ENCODE assay signal across 8 cellular contexts in genomic region chr10:71888248-71888622, GRCh38. TPM values are rescaled to one million over a fixed set of nuclear protein-coding genes. Genes with fewer than 3 reads are reported as not detected.
DNase-seq lines count a peak whose midpoint lies in the region; ATAC-seq, FAIRE-seq and TF ChIP-seq lines count a peak whose summit lies in the region.

No MANE protein-coding gene starts in this region.

- peak overlapping the region; percentile 77 for H3K4me3 Mint-ChIP-seq in activated T-cell treated with anti-CD3 and anti-CD28 coated beads, Interleukin-2, amount 50 U/mL, for 24 hours

- no peaks in the 10 kb centered on the region for H3K36me3 Mint-ChIP-seq in activated T-cell treated with anti-CD3 and anti-CD28 coated beads, Interleukin-2, amount 50 U/mL, for 24 hours (ENCODE audit: low read depth)

- H3K4me2 ChIP-seq in HepG2 (ENCODE audit: low read depth, low read length), result peak overlapping the region; percentile 90

- WGBS in adrenal gland, 4 donors, result 20 to 33% (median 27%) methylated on average over 8 of the region's 8 CpGs
- WGBS in HepG2 (ENCODE audit: low lambda C conversion rate), result 37% methylated on average over 8 of the region's 8 CpGs
- WGBS in thyroid gland, 2 donors, result 66 to 72% methylated on average over 8 of the region's 8 CpGs

- H3K27ac Mint-ChIP-seq in activated T-cell treated with anti-CD3 and anti-CD28 coated beads, Interleukin-2, amount 50 U/mL, for 24 hours, result no peak overlapping the region

- in situ Hi-C loops in HepG2 (cut with HindIII; ENCODE audit: extremely low pct_ligation_motif_present, low pct_unique_long_range_greater_than_20kb), result no loop called here

- H2AFZ ChIP-seq in HepG2 (ENCODE audit: low read length), result no peak overlapping the region

- POLR2A ChIA-PET in HepG2 (lab: Yijun Ruan, JAX), result no interaction called here

- H3K4me3 ChIP-seq in adrenal gland, result peak overlapping the region; percentile 41 to 69 (median 56)
- peak overlapping the region in 2 of 3 experiments; percentile 24 to 69; a peak in 3 of 6 replicates for H3K4me3 ChIP-seq in HepG2 (replicated peaks in 1 of 3; ENCODE audit: insufficient read depth in 1 of 3, low read depth in 2 of 3, low read length in 3 of 3)
- peak overlapping the region in 1 of 3 donors; percentile 32 for H3K4me3 ChIP-seq in thyroid gland (replicated peaks in 1 of 3)

- peak overlapping the region; percentile 75 to 95 (median 86) for H3K27ac ChIP-seq in adrenal gland
- no peak overlapping the region for H3K27ac ChIP-seq in HepG2 (ENCODE audit: extremely low read length, insufficient read depth, low read length)
- H3K27ac ChIP-seq in thyroid gland, result peak overlapping the region in 2 of 3 donors; percentile 51

- FAIRE-seq in HepG2 (lab: Jason Lieb, UNC), result no peak

- BruUV-seq in HepG2 (replicated peaks; lab: Mats Ljungman, UMichigan), result no TSS peak

- H3K27me3 ChIP-seq in adrenal gland (no peaks in the 10 kb centered on the region), HepG2 (ENCODE audit: control insufficient read depth in 1 of 2, insufficient read depth in 2 of 2, low read length in 2 of 2) (peaks cover 3 to 30% of the 10 kb centered on the region in 2 experiments; a peak in 4 of 5 replicates), thyroid gland (no peaks in the 10 kb centered on the region)

- no peaks in the 10 kb centered on the region for H3K79me2 ChIP-seq in HepG2 (ENCODE audit: insufficient read depth, low read length)

- no peaks in the 10 kb centered on the region for H3K36me3 ChIP-seq in adrenal gland (replicated peaks in 1 of 2)
- H3K36me3 ChIP-seq in HepG2 (replicated peaks in 1 of 2; ENCODE audit: control insufficient read depth in 1 of 2, insufficient read depth in 2 of 2, low read length in 2 of 2), result no peaks in the 10 kb centered on the region
- no peaks in the 10 kb centered on the region for H3K36me3 ChIP-seq in thyroid gland

- no peaks in the 10 kb centered on the region for H3K9me3 ChIP-seq in adrenal gland (replicated peaks in 1 of 3)
- no peaks in the 10 kb centered on the region for H3K9me3 ChIP-seq in HepG2 (ENCODE audit: low read length)
- H3K9me3 ChIP-seq in thyroid gland, result no peaks in the 10 kb centered on the region

- H3K4me1 Mint-ChIP-seq in activated T-cell treated with anti-CD3 and anti-CD28 coated beads, Interleukin-2, amount 50 U/mL, for 24 hours (ENCODE audit: low read depth), result peaks cover 14% of the 10 kb centered on the region

- no peak for TF ChIP-seq RAD21 in HepG2 (CRISPR knock-in tag; IDR thresholded peaks at IDR 0.05)

- CTCF ChIA-PET in HepG2 (lab: Yijun Ruan, JAX; ENCODE audit: low intra/inter-chr PET ratio, low total read pairs), result no interaction called here

- H3K9ac ChIP-seq in HepG2 (ENCODE audit: insufficient read depth, low read depth, low read length), result no peak overlapping the region

- H3K4me1 ChIP-seq in adrenal gland (replicated peaks in 1 of 2), result peaks cover 15 to 16% of the 10 kb centered on the region in 2 donors
- peaks cover 33% of the 10 kb centered on the region for H3K4me1 ChIP-seq in HepG2 (ENCODE audit: insufficient read depth, low read length)
- H3K4me1 ChIP-seq in thyroid gland, result peaks cover 5 to 19% of the 10 kb centered on the region in 2 donors

- H3K27me3 Mint-ChIP-seq in activated T-cell treated with anti-CD3 and anti-CD28 coated beads, Interleukin-2, amount 50 U/mL, for 24 hours, result peaks cover 17% of the 10 kb centered on the region

- DNase-seq in activated T-cell treated with anti-CD3 and anti-CD28 coated beads, Interleukin-2, amount 50 U/mL, for 24 hours, result no peak
- no peak for DNase-seq in activated T-cell treated with anti-CD3 and anti-CD28 coated beads, Interleukin-2, amount 50 U/mL, for 48 hours
- peak in 1 of 7 donors; percentile 42 for DNase-seq in adrenal gland
- no peak for DNase-seq in HepG2 (ENCODE audit: low spot score)
- no peak for DNase-seq in thyroid gland
- no peak for DNase-seq in stimulated activated CD4-positive, alpha-beta T cell treated with anti-CD3 and anti-CD28 coated beads, Interleukin-2, amount 100 ng/mL, for 24 hours
- DNase-seq in stimulated activated CD8-positive, alpha-beta memory T cell treated with anti-CD3 and anti-CD28 coated beads, Interleukin-4, amount 100 ng/mL, for 48 hours, result no peak

- no peaks in the 10 kb centered on the region for H3K9me3 Mint-ChIP-seq in activated T-cell treated with anti-CD3 and anti-CD28 coated beads, Interleukin-2, amount 50 U/mL, for 24 hours

- TF ChIP-seq EP300 in HepG2 (IDR thresholded peaks at IDR 0.05; ENCODE audit: low read depth in 2 of 2, low read length in 2 of 2) (no peak), HepG2 (CRISPR knock-in tag; IDR thresholded peaks at IDR 0.05; ENCODE audit: borderline replicate concordance) (no peak)

- H4K20me1 ChIP-seq in HepG2 (ENCODE audit: insufficient read depth, low read length), result no peaks in the 10 kb centered on the region

- intact Hi-C loops in adrenal gland (cut with DNase I), result loop anchor here in 1 of 2 donors (10.0 kb wide), 1 partner anchor 73 kb away; no protein-coding TSS in a partner anchor
- intact Hi-C loops in HepG2 (cut with micrococcal nuclease; ENCODE audit: unreplicated experiment), result no loop called here
- intact Hi-C loops in thyroid gland (cut with DNase I), result no loop called here

- TF ChIP-seq CTCF in adrenal gland (IDR thresholded peaks at IDR 0.05) (no peak), HepG2 (CRISPR knock-in tag; IDR thresholded peaks at IDR 0.05) (no peak), thyroid gland (IDR thresholded peaks at IDR 0.05) (no peak)

- TF ChIP-seq POLR2A in adrenal gland (IDR thresholded peaks at IDR 0.05), result no peak
- TF ChIP-seq POLR2A in HepG2 (IDR thresholded peaks at IDR 0.05; ENCODE audit: insufficient read depth in 1 of 2, low read depth in 2 of 2, low read length in 2 of 2), result no peak
- no peak for TF ChIP-seq POLR2A in thyroid gland (IDR thresholded peaks at IDR 0.05)

- ATAC-seq in HepG2 (no peak), HG03439 (IDR thresholded peaks at IDR 0.05; ENCODE audit: unreplicated experiment) (no peak)

TF ChIP-seq in HepG2, 621 proteins besides CTCF, POLR2A, EP300 and RAD21:
- TF ChIP-seq ZXDC (CRISPR knock-in tag; IDR thresholded peaks at IDR 0.05), result no peak
- no peak for TF ChIP-seq RBAK (CRISPR knock-in tag; IDR thresholded peaks at IDR 0.05)
- TF ChIP-seq ATF3 (CRISPR knock-in tag; IDR thresholded peaks at IDR 0.05), result no peak
- TF ChIP-seq KDM5A (IDR thresholded peaks at IDR 0.05; ENCODE audit: borderline replicate concordance, low read length), result no peak

RNA-seq across cellular contexts. Expression of gene PSAP, which starts 37.2 kb away (rescaled TPM):
- total RNA-seq in adrenal gland (1,000 to 10,000 TPM; 1,730 to 3,452 (median 2,381) TPM), HepG2 (2016; rRNA removed; fragmentation: Illumina TruSeq; extraction: Trizol) (148 and 323 TPM in 2 replicates), thyroid gland (1,000 to 10,000 TPM in 3 of 4 donors, 100 to 1,000 TPM in 1; 978 to 1,211 (median 1,123) TPM)
- polyA plus RNA-seq in adrenal gland (1,000 to 10,000 TPM in 1 of 3 donors, 100 to 1,000 TPM in 2; 623 to 1,694 (median 805) TPM), HepG2 (2011; rRNA removed) (643 and 779 TPM in 2 replicates)
- 16.4 and 17.5 TPM in 2 replicates for total RNA-seq in HepG2 (2016; cell fraction: cytosol; rRNA removed; fragmentation: Illumina TruSeq; extraction: Trizol; ENCODE audit: low read depth)
- 130 and 339 TPM in 2 replicates for total RNA-seq in HepG2 (2016; cell fraction: insoluble cytoplasmic fraction; rRNA removed; fragmentation: Illumina TruSeq; extraction: Trizol)
- total RNA-seq in HepG2 (2016; cell fraction: membrane; rRNA removed; fragmentation: Illumina TruSeq; extraction: Trizol), result 41.6 and 42.4 TPM in 2 replicates
- 278 and 332 TPM in 2 replicates for total RNA-seq in HepG2 (2016; cell fraction: nucleus; rRNA removed; fragmentation: Illumina TruSeq; extraction: Trizol)
- 776 and 886 TPM in 2 replicates for polyA plus RNA-seq in HepG2 (2011; cell fraction: cytosol; rRNA removed)
- 356 and 433 TPM in 2 replicates for polyA plus RNA-seq in HepG2 (2011; cell fraction: nucleus; rRNA removed)
- 412 and 503 TPM in 2 replicates for polyA plus RNA-seq in HepG2 (2012)
- polyA plus RNA-seq in HepG2 (2016; cell fraction: cytosol; fragmentation: Illumina TruSeq; extraction: Trizol; ENCODE audit: low read depth), result 14.6 and 15.4 TPM in 2 replicates
- polyA plus RNA-seq in HepG2 (2016; cell fraction: insoluble cytoplasmic fraction; fragmentation: Illumina TruSeq; extraction: Trizol; ENCODE audit: low read depth), result 111 and 126 TPM in 2 replicates
- polyA plus RNA-seq in HepG2 (2016; cell fraction: membrane; fragmentation: Illumina TruSeq; extraction: Trizol; ENCODE audit: low read depth), result 26.4 and 27.8 TPM in 2 replicates
- polyA plus RNA-seq in HepG2 (2016; cell fraction: nucleus; fragmentation: Illumina TruSeq; extraction: Trizol; ENCODE audit: insufficient read depth, low read depth), result 383 and 387 TPM in 2 replicates
- 387 and 527 TPM in 2 replicates for polyA minus RNA-seq in HepG2 (2011; rRNA and poly(A)+ RNA removed; ENCODE audit: low replicate concordance)
- polyA minus RNA-seq in HepG2 (2011; cell fraction: cytosol; rRNA and poly(A)+ RNA removed), result 256 and 356 TPM in 2 replicates
- 143 and 184 TPM in 2 replicates for polyA minus RNA-seq in HepG2 (2011; cell fraction: nucleus; rRNA and poly(A)+ RNA removed)
